9 cellular contexts compared by ENCODE assay signal in the genomic region with DNA sequence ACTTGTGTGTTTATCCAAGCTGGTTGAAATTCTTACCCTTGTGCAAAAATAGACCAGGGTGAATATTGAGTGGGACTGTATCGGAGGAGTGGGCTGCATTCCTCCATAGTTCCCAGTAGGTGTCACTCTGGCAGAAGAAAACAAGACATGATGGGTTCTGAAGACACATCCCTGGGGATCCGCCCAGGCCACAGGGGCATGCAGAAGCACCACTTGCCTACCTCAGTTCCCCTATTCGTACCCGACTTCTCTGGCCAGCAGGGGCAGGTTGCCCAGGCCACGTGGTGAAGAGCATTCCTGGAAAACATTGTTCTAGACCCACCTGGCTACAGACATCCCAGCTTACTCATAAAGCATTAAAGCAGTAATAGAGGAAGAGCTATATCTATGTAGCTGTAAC.
DNase-seq lines count a peak whose midpoint lies in the region; ATAC-seq and TF ChIP-seq lines count a peak whose summit lies in the region.
"Had no signal": no experiment of that assay in that cellular context is flagged by ENCODE, and none has a peak within 500 bp of the region (broad histone marks: within the 10 kb centered on the region; RNA-seq: fewer than 3 reads in every experiment).

No MANE protein-coding gene starts in this region.

- H3K4me3 ChIP-seq in CD4-positive, CD25-positive, alpha-beta regulatory T cell (ENCODE audit: low read depth, low read length) = no peak overlapping the region
- no peak overlapping the region for H3K4me3 ChIP-seq in HL-60 (replicated peaks; ENCODE audit: insufficient read depth, low read length)
- no peak overlapping the region for H3K4me3 ChIP-seq in kidney epithelial cell (ENCODE audit: low read depth, low read length)
- no peak overlapping the region for H3K4me3 ChIP-seq in testis
- H3K4me3 ChIP-seq: SK-N-MC had no signal

- DNase-seq in CD4-positive, CD25-positive, alpha-beta regulatory T cell = peak in 1 of 3 donors; percentile 60
- peak in 1 of 2 experiments; percentile 62 for DNase-seq in HL-60 (ENCODE audit: low read depth in 1 of 2, low spot score in 1 of 2)
- peak; percentile 40 for DNase-seq in RKO (ENCODE audit: low spot score)
- DNase-seq in MCF 10A (ENCODE audit: unreplicated experiment) = peak; percentile 48
- DNase-seq in kidney epithelial cell (ENCODE audit: low read depth) = no peak
- DNase-seq in testis = peak; percentile 37

- H3K27me3 Mint-ChIP-seq in CD4-positive, CD25-positive, alpha-beta regulatory T cell = no peaks in the 10 kb centered on the region
- peaks cover 30% of the 10 kb centered on the region for H3K27me3 Mint-ChIP-seq in MCF 10A (ENCODE audit: insufficient read depth, unreplicated experiment)

- peak; percentile 46 to 50 for ATAC-seq in CD4-positive, CD25-positive, alpha-beta regulatory T cell (ENCODE audit: low read depth in 2 of 2)
- ATAC-seq in GM19043 (IDR thresholded peaks at IDR 0.05; ENCODE audit: low read depth, unreplicated experiment) (peak; percentile 43), GM18517 (IDR thresholded peaks at IDR 0.05; ENCODE audit: unreplicated experiment) (no peak)

- no peaks in the 10 kb centered on the region for H3K36me3 ChIP-seq in CD4-positive, CD25-positive, alpha-beta regulatory T cell (ENCODE audit: control insufficient read depth, insufficient read depth, low read length)
- no peaks in the 10 kb centered on the region for H3K36me3 ChIP-seq in kidney epithelial cell (ENCODE audit: control insufficient read depth, insufficient read depth, low read length)
- H3K36me3 ChIP-seq in testis (ENCODE audit: low read depth, missing control alignments) = no peaks in the 10 kb centered on the region

- CTCF ChIA-PET in MCF 10A (lab: Yijun Ruan, JAX) = interaction anchor here (0.6 to 5.6 kb wide), 29 partner anchors 9 to 507 kb away, joined by 3 to 30 read pairs (median 4); partner anchors contain the start of gene MC5R

- no peak overlapping the region for H3K4me3 Mint-ChIP-seq in CD4-positive, CD25-positive, alpha-beta regulatory T cell
- no peak overlapping the region for H3K4me3 Mint-ChIP-seq in MCF 10A (ENCODE audit: unreplicated experiment)

- peaks cover 23 to 71% (median 49%) of the 10 kb centered on the region in 4 donors for H3K4me1 Mint-ChIP-seq in CD4-positive, CD25-positive, alpha-beta regulatory T cell
- H3K4me1 Mint-ChIP-seq in MCF 10A (ENCODE audit: insufficient read depth, unreplicated experiment) = no peaks in the 10 kb centered on the region

- WGBS in testis, 2 donors = 23 to 43% methylated on average over 5 of the region's 5 CpGs

- POLR2A ChIA-PET in MCF 10A (lab: Yijun Ruan, JAX) = no interaction called here

- no peaks in the 10 kb centered on the region for H3K9me3 Mint-ChIP-seq in CD4-positive, CD25-positive, alpha-beta regulatory T cell
- no peaks in the 10 kb centered on the region for H3K9me3 Mint-ChIP-seq in MCF 10A (ENCODE audit: unreplicated experiment)

- peaks cover 14% of the 10 kb centered on the region for H3K4me1 ChIP-seq in CD4-positive, CD25-positive, alpha-beta regulatory T cell (ENCODE audit: control insufficient read depth, insufficient read depth, low read length, poor library complexity, severe bottlenecking)
- H3K4me1 ChIP-seq in testis = peaks cover 3% of the 10 kb centered on the region

- no TSS peak for BruUV-seq in MCF 10A (replicated peaks; lab: Mats Ljungman, UMichigan)

- peaks cover 10% of the 10 kb centered on the region for H3K36me3 Mint-ChIP-seq in CD4-positive, CD25-positive, alpha-beta regulatory T cell
- no peaks in the 10 kb centered on the region for H3K36me3 Mint-ChIP-seq in MCF 10A (ENCODE audit: insufficient read depth, unreplicated experiment)

- no peak for TF ChIP-seq POLR2A in testis (IDR thresholded peaks at IDR 0.05)

- intact Hi-C loops in MCF 10A (cut with micrococcal nuclease) = loop anchor here (1.0 to 10.0 kb wide), 3 partner anchors 72 to 254 kb away; partner anchors contain the start of genes FAM210A and RNMT
- intact Hi-C loops in testis (cut with DNase I; ENCODE audit: low total_unique reads) = no loop called here

- H3K27ac ChIP-seq in CD4-positive, CD25-positive, alpha-beta regulatory T cell (ENCODE audit: insufficient read depth, low read length, poor library complexity, severe bottlenecking) = no peak overlapping the region
- H3K27ac ChIP-seq in HL-60 (replicated peaks) (no peak overlapping the region), testis (no peak overlapping the region)
- H3K27ac ChIP-seq: SK-N-MC had no signal

- TF ChIP-seq CTCF in HL-60 (IDR thresholded peaks at IDR 0.05; ENCODE audit: insufficient read depth, low read length) (peak; percentile 84), MCF 10A (IDR thresholded peaks at IDR 0.05; ENCODE audit: unreplicated experiment) (peak; percentile 51), kidney epithelial cell (IDR thresholded peaks at IDR 0.05; ENCODE audit: insufficient read depth, low read length, poor library complexity, severe bottlenecking) (peak; percentile 73), testis (IDR thresholded peaks at IDR 0.05) (peak in 2 of 3 experiments; percentile 13 to 20)

- H3K27ac Mint-ChIP-seq in CD4-positive, CD25-positive, alpha-beta regulatory T cell = peak overlapping the region in 2 of 3 donors; percentile 67 to 87
- no peak overlapping the region for H3K27ac Mint-ChIP-seq in MCF 10A (ENCODE audit: low read depth, unreplicated experiment)

- H3K9me3 ChIP-seq in CD4-positive, CD25-positive, alpha-beta regulatory T cell (ENCODE audit: control insufficient read depth in 2 of 2, low read length in 2 of 2) = no peaks in the 10 kb centered on the region
- H3K9me3 ChIP-seq in testis = no peaks in the 10 kb centered on the region

- no peaks in the 10 kb centered on the region for H3K27me3 ChIP-seq in CD4-positive, CD25-positive, alpha-beta regulatory T cell (ENCODE audit: control insufficient read depth, insufficient read depth, low read length)
- H3K27me3 ChIP-seq in HL-60 (ENCODE audit: insufficient read depth, poor library complexity, severe bottlenecking) (no peaks in the 10 kb centered on the region), kidney epithelial cell (ENCODE audit: control insufficient read depth, insufficient read depth, low read length) (peaks cover 5% of the 10 kb centered on the region), testis (no peaks in the 10 kb centered on the region)

Comparison
In these comparisons a context has a peak if more than half of its experiments do, and no peak if none do; other contexts are left out.
1. CTCF ChIP-seq: peak in every context shown above with its lines; median percentile 84 in HL-60; 73 in kidney epithelial cell; 51 in MCF 10A; 16 in testis.